11 cellular contexts compared by ENCODE assay signal in genomic region chr6:38033442-38033982, GRCh38.
"Had no signal": no experiment of that assay in that cellular context is flagged by ENCODE, and none has a peak within 500 bp of the region (broad histone marks: within the 10 kb centered on the region; RNA-seq: fewer than 3 reads in every experiment).

No MANE protein-coding gene starts in this region.

- H3K4me3 ChIP-seq: heart left ventricle had no signal

- FAIRE-seq: islet of Langerhans had no signal

- H3K27ac ChIP-seq: heart left ventricle, WERI-Rb-1 had no signal

- H3K9me3 ChIP-seq: heart left ventricle, neutrophil had no signal

- H3K36me3 ChIP-seq: heart left ventricle, neutrophil, WERI-Rb-1 had no signal

- H3K27me3 ChIP-seq: heart left ventricle, neutrophil had no signal

- DNase-seq: activated CD8-positive, alpha-beta T cell treated with anti-CD3 and anti-CD28 coated beads, Interleukin-2, amount 10 ng/mL, durations not matched to agents 7 days and 5 days; activated naive CD4-positive, alpha-beta T cell treated with Interleukin-2 at 50 U/mL for 16 hours; cortex of kidney; effector CD8-positive, alpha-beta T cell; heart left ventricle; left ventricle myocardium superior; right cardiac atrium; stimulated activated naive B cell treated with anti-CD40 and anti-IgM and Interleukin-4, amounts not matched to agents 10 μg/mL and 1 μg/mL and 100 μg/mL, for 72 hours had no signal

- ATAC-seq: activated CD8-positive, alpha-beta T cell treated with anti-CD3 and anti-CD28 coated beads, Interleukin-2, amount 10 ng/mL, durations not matched to agents 7 days and 5 days; heart left ventricle; left ventricle myocardium superior; right cardiac atrium; stimulated activated naive B cell treated with anti-CD40 and anti-IgM and Interleukin-4, amounts not matched to agents 10 μg/mL and 1 μg/mL and 100 μg/mL, for 72 hours had no signal
